In genomic region chr9:34570422-34571179, GRCh38 we compare ENCODE assay signal across 1 cellular context.
TF ChIP-seq lines count a peak whose summit lies in the region.

No MANE protein-coding gene starts in this region.

TF ChIP-seq in GM12878, 131 proteins besides CTCF, POLR2A, EP300 and RAD21:
- TF ChIP-seq E2F8 (IDR thresholded peaks at IDR 0.05; ENCODE audit: low read depth, partially characterized antibody) (no peak), BCL3 (IDR thresholded peaks at IDR 0.05; ENCODE audit: borderline replicate concordance, insufficient read depth, low read depth, low read length, poor library complexity, severe bottlenecking) (no peak), GATAD2B (conservative IDR thresholded peaks at IDR 0.05; ENCODE audit: low read depth) (no peak), TCF7 (IDR thresholded peaks at IDR 0.05; ENCODE audit: borderline replicate concordance) (no peak), PAX8 (IDR thresholded peaks at IDR 0.05) (no peak), MTA2 (IDR thresholded peaks at IDR 0.05; ENCODE audit: low read depth) (no peak), PAX5 (IDR thresholded peaks at IDR 0.05; ENCODE audit: borderline replicate concordance, low read depth, low read length) (no peak), SUZ12 (IDR thresholded peaks at IDR 0.05; ENCODE audit: unreplicated experiment) (no peak), SMAD5 (IDR thresholded peaks at IDR 0.05; ENCODE audit: low read depth) (no peak), IKZF1 (conservative IDR thresholded peaks at IDR 0.05) (no peak), ZBED1 (IDR thresholded peaks at IDR 0.05; ENCODE audit: borderline replicate concordance) (no peak), ATF3 (IDR thresholded peaks at IDR 0.05; ENCODE audit: borderline replicate concordance, extremely low read depth, low read depth, low read length) (no peak), NKRF (conservative IDR thresholded peaks at IDR 0.05) (no peak), CEBPB (IDR thresholded peaks at IDR 0.05; ENCODE audit: borderline replicate concordance in 1 of 2, low read depth in 2 of 2, low read length in 2 of 2) (no peak), USF1 (IDR thresholded peaks at IDR 0.05; ENCODE audit: borderline replicate concordance, extremely low read length, insufficient read depth, low read depth, low read length) (no peak), MXI1 (IDR thresholded peaks at IDR 0.05; ENCODE audit: low read depth, low read length) (no peak), CBX3 (IDR thresholded peaks at IDR 0.05; ENCODE audit: borderline replicate concordance, low read depth) (no peak), NFYA (IDR thresholded peaks at IDR 0.05; ENCODE audit: borderline replicate concordance, low read depth, low read length) (no peak)
